1 cellular context compared by ENCODE assay signal in genomic region chr2:84829693-84830092, GRCh38.
TF ChIP-seq lines count a peak whose summit lies in the region.

No MANE protein-coding gene starts in this region.

TF ChIP-seq in HepG2, 621 proteins besides CTCF, POLR2A, EP300 and RAD21 (continued from another document):
- TF ChIP-seq, protein P1, sequence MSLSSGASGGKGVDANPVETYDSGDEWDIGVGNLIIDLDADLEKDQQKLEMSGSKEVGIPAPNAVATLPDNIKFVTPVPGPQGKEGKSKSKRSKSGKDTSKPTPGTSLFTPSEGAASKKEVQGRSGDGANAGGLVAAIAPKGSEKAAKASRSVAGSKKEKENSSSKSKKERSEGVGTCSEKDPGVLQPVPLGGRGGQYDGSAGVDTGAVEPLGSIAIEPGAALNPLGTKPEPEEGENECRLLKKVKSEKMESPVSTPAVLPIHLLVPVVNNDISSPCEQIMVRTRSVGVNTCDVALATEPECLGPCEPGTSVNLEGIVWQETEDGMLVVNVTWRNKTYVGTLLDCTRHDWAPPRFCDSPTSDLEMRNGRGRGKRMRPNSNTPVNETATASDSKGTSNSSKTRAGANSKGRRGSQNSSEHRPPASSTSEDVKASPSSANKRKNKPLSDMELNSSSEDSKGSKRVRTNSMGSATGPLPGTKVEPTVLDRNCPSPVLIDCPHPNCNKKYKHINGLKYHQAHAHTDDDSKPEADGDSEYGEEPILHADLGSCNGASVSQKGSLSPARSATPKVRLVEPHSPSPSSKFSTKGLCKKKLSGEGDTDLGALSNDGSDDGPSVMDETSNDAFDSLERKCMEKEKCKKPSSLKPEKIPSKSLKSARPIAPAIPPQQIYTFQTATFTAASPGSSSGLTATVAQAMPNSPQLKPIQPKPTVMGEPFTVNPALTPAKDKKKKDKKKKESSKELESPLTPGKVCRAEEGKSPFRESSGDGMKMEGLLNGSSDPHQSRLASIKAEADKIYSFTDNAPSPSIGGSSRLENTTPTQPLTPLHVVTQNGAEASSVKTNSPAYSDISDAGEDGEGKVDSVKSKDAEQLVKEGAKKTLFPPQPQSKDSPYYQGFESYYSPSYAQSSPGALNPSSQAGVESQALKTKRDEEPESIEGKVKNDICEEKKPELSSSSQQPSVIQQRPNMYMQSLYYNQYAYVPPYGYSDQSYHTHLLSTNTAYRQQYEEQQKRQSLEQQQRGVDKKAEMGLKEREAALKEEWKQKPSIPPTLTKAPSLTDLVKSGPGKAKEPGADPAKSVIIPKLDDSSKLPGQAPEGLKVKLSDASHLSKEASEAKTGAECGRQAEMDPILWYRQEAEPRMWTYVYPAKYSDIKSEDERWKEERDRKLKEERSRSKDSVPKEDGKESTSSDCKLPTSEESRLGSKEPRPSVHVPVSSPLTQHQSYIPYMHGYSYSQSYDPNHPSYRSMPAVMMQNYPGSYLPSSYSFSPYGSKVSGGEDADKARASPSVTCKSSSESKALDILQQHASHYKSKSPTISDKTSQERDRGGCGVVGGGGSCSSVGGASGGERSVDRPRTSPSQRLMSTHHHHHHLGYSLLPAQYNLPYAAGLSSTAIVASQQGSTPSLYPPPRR (CRISPR knock-in tag; IDR thresholded peaks at IDR 0.05; ENCODE audit: borderline replicate concordance) = no peak
- no peak for TF ChIP-seq ZNF33A (CRISPR knock-in tag; IDR thresholded peaks at IDR 0.05; ENCODE audit: borderline replicate concordance)
- TF ChIP-seq DNMT3B (CRISPR knock-in tag; conservative IDR thresholded peaks at IDR 0.05) = no peak
- TF ChIP-seq ZNF709 (CRISPR knock-in tag; IDR thresholded peaks at IDR 0.05) = no peak
